8 cellular contexts compared by ENCODE assay signal in genomic region chr16:32283024-32283423, GRCh38. TPM values are rescaled to one million over a fixed set of nuclear protein-coding genes. Genes with fewer than 3 reads are reported as not detected.
"Had no signal": no experiment of that assay in that cellular context is flagged by ENCODE, and none has a peak within 500 bp of the region (broad histone marks: within the 10 kb centered on the region; RNA-seq: fewer than 3 reads in every experiment).

No MANE protein-coding gene starts in this region.

RNA-seq across cellular contexts. Expression of gene TP53TG3D, which starts 29.9 kb away (rescaled TPM):
- total RNA-seq: kidney, kidney epithelial cell, left colon, left lobe of liver, liver, lung, mesenteric fat pad, mesothelial cell of epicardium had no signal
